33 cellular contexts compared by ENCODE assay signal in genomic region chr14:33671556-33671955, GRCh38.
"Had no signal": no experiment of that assay in that cellular context is flagged by ENCODE, and none has a peak within 500 bp of the region (broad histone marks: within the 10 kb centered on the region; RNA-seq: fewer than 3 reads in every experiment).

No MANE protein-coding gene starts in this region.

- ATAC-seq: activated CD8-positive, alpha-beta T cell treated with anti-CD3 and anti-CD28 coated beads for 36 hours; activated T-cell treated with anti-CD3 and anti-CD28 coated beads, Interleukin-2, amount 50 U/mL, for 72 hours; activated T-helper 17 cell treated with anti-CD3 and anti-CD28 coated beads, Interleukin-2, amount 50 U/mL, for 72 hours; PC-3 had no signal

- H3K4me1 ChIP-seq: ascending aorta, Peyer's patch had no signal

- H3K27me3 ChIP-seq: ascending aorta, MG63, Peyer's patch had no signal

- DNase-seq: activated CD4-positive, alpha-beta T cell treated with anti-CD3 and anti-CD28 coated beads for 1 hour; activated CD4-positive, alpha-beta T cell treated with anti-CD3 and anti-CD28 coated beads for 48 hours; activated CD4-positive, CD25-positive, alpha-beta regulatory T cell; activated CD8-positive, alpha-beta T cell treated with anti-CD3 and anti-CD28 coated beads for 36 hours; activated effector memory CD4-positive, alpha-beta T cell treated with anti-CD3 and anti-CD28 coated beads, Interleukin-2, amount 50 U/mL, for 16 hours; activated naive CD4-positive, alpha-beta T cell; activated naive CD4-positive, alpha-beta T cell treated with anti-CD3 and anti-CD28 coated beads, Interleukin-2, amount 50 U/mL, for 16 hours; activated naive CD8-positive, alpha-beta T cell treated with anti-CD3 and anti-CD28 coated beads for 36 hours; activated T-cell treated with anti-CD3 and anti-CD28 coated beads, Interleukin-2, amount 50 U/mL, for 1 hour; activated T-cell treated with anti-CD3 and anti-CD28 coated beads, Interleukin-2, amount 50 U/mL, for 72 hours; amygdala; Kasumi-1; KG1; MG63; NCI-H1048; NCI-H1105 treated with DMSO at 0.1 percent for 48 hours; NCI-H1436; NCI-H1694; NCI-H1930; NCI-H2081 treated with DMSO at 0.1 percent for 48 hours; NCI-H226; NCI-H446 treated with DMSO at 0.1 percent for 48 hours; NCI-H524; PC-3; Peyer's patch; RPMI8226; SW 1271; T-helper 1 cell; T-helper 2 cell; T-helper 9 cell; WERI-Rb-1 had no signal

- H3K27ac ChIP-seq: ascending aorta, Peyer's patch, WERI-Rb-1 had no signal

- H3K9me3 ChIP-seq: ascending aorta, MG63, Peyer's patch had no signal

- H3K36me3 ChIP-seq: ascending aorta, MG63, Peyer's patch, WERI-Rb-1 had no signal

- H3K4me3 ChIP-seq: ascending aorta, MG63, Peyer's patch had no signal
